Comparison of ENCODE assay signal across 25 cellular contexts in the genomic region with DNA sequence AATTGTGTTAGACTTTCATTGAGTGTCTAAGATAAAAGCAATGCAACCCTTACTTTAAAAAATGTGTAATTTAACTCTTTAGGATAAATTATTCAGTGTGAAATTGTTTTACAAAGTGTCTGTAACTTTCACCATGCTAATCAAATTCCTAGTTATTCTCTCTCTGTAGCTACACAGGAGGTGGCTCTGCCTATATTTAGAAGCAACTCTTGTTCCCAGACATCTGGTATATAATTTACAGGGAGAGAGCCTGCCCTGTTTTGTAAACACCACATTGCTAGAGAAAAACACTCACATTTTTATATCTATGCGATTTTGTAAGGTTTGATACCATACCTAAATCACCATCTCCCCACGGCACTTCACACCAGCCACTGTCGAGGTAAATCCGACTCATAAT. TPM values are rescaled to one million over a fixed set of nuclear protein-coding genes. Genes with fewer than 3 reads are reported as not detected.
A peak's percentile ranks its signal among the peaks of the same experiment; 100 is the strongest.
DNase-seq lines count a peak whose midpoint lies in the region; ATAC-seq and TF ChIP-seq lines count a peak whose summit lies in the region.
"Had no signal": no experiment of that assay in that cellular context is flagged by ENCODE, and none has a peak within 500 bp of the region (broad histone marks: within the 10 kb centered on the region; RNA-seq: fewer than 3 reads in every experiment).

No MANE protein-coding gene starts in this region.

- H3K36me3 ChIP-seq in neuronal stem cell (replicated peaks in 1 of 2; ENCODE audit: control insufficient read depth in 2 of 2, insufficient read depth in 2 of 2, low read length in 2 of 2) = no peaks in the 10 kb centered on the region
- H3K36me3 ChIP-seq: vagina, WERI-Rb-1 had no signal

- no peak overlapping the region for H3K18ac ChIP-seq in neuronal stem cell (ENCODE audit: low read length)

- no peaks in the 10 kb centered on the region for H3K9me3 ChIP-seq in neuronal stem cell (replicated peaks in 1 of 2; ENCODE audit: control insufficient read depth in 2 of 2, insufficient read depth in 1 of 2, low read depth in 1 of 2, low read length in 2 of 2)
- H3K9me3 ChIP-seq: vagina had no signal

- H3K79me1 ChIP-seq in neuronal stem cell (ENCODE audit: low read depth, low read length) = no peaks in the 10 kb centered on the region

- DNase-seq in EH (ENCODE audit: low read depth) = peak; percentile 21
- peak; percentile 51 for DNase-seq in NCI-H2227 (lab: John Stamatoyannopoulos, UW; ENCODE audit: unreplicated experiment)
- peak; percentile 36 for DNase-seq in fibroblast of villous mesenchyme (ENCODE audit: low read depth)
- DNase-seq in neuronal stem cell (ENCODE audit: low spot score) = no peak
- no peak for DNase-seq in DMS79 treated with DMSO at 0.1 percent for 48 hours (lab: John Stamatoyannopoulos, UW)
- DNase-seq in LoVo (ENCODE audit: low spot score) = no peak
- DNase-seq: activated CD4-positive, alpha-beta T cell treated with anti-CD3 and anti-CD28 coated beads, Interleukin-2, amount 10 ng/mL, durations not matched to agents 7 days and 5 days; activated CD8-positive, alpha-beta memory T cell treated with anti-CD3 and anti-CD28 coated beads, Interleukin-2, amount 10 ng/mL, durations not matched to agents 7 days and 5 days; activated naive CD4-positive, alpha-beta T cell treated with anti-CD3 and anti-CD28 coated beads, Interleukin-2, amount 10 ng/mL, durations not matched to agents 7 days and 5 days; effector memory CD4-positive, alpha-beta T cell; left colon; natural killer cell; NCI-H1436; NK-92 treated with Interleukin-12 subunit alpha and Interleukin-12 subunit beta, amount 100 ng/mL, for 24 hours; stimulated activated CD4-positive, alpha-beta T cell treated with anti-CD3 and anti-CD28 coated beads, Interleukin-1b, Interleukin-23, amount 100 ng/mL, for 48 hours; T-helper 2 cell; WERI-Rb-1 had no signal

- no peak overlapping the region for H2BK120ac ChIP-seq in neuronal stem cell (ENCODE audit: low read depth, low read length)

- peak overlapping the region; percentile 75 for H2AFZ ChIP-seq in neuronal stem cell (ENCODE audit: low read length)

- no peak for TF ChIP-seq CTCF in fibroblast of villous mesenchyme (IDR thresholded peaks at IDR 0.05; ENCODE audit: insufficient read depth, low read depth, low read length)

- no peak overlapping the region for H3K27ac ChIP-seq in neuronal stem cell (replicated peaks; ENCODE audit: low read length)
- H3K27ac ChIP-seq: vagina, WERI-Rb-1 had no signal

- H3K9ac ChIP-seq in neuronal stem cell (ENCODE audit: low read depth, low read length, poor library complexity) = no peak overlapping the region

- no peak overlapping the region for H2BK15ac ChIP-seq in neuronal stem cell (ENCODE audit: low read length)

- H2AK5ac ChIP-seq in neuronal stem cell (ENCODE audit: low read depth, low read length) = no peak overlapping the region

- H2BK5ac ChIP-seq in neuronal stem cell (ENCODE audit: low read length) = no peak overlapping the region

- no peak overlapping the region for H3K4me2 ChIP-seq in neuronal stem cell (ENCODE audit: insufficient read depth, low read length, poor library complexity, severe bottlenecking)

- peaks cover 2 to 4% of the 10 kb centered on the region in 2 donors for H3K4me1 ChIP-seq in neuronal stem cell (ENCODE audit: control insufficient read depth in 2 of 2, insufficient read depth in 1 of 2, low read depth in 1 of 2, low read length in 2 of 2)
- H3K4me1 ChIP-seq: vagina had no signal

- H3K4me3 ChIP-seq in fibroblast of villous mesenchyme (ENCODE audit: low read depth, low read length) = no peak overlapping the region
- H3K4me3 ChIP-seq in neuronal stem cell (ENCODE audit: low read length in 2 of 2) = no peak overlapping the region
- H3K4me3 ChIP-seq: vagina had no signal

- H3K27me3 ChIP-seq in neuronal stem cell (ENCODE audit: control insufficient read depth in 3 of 3, insufficient read depth in 3 of 3, low read depth in 1 of 3, low read length in 3 of 3) = no peaks in the 10 kb centered on the region
- H3K27me3 ChIP-seq: vagina had no signal

- ATAC-seq in GM18511 (IDR thresholded peaks at IDR 0.05; ENCODE audit: unreplicated experiment) = no peak
- no peak for ATAC-seq in HG02759 (IDR thresholded peaks at IDR 0.05; ENCODE audit: unreplicated experiment)
- ATAC-seq: activated CD8-positive, alpha-beta memory T cell treated with anti-CD3 and anti-CD28 coated beads, Interleukin-2, amount 10 ng/mL, durations not matched to agents 7 days and 5 days; left colon; natural killer cell; Panc1 had no signal

- no peak overlapping the region for H2BK12ac ChIP-seq in neuronal stem cell (ENCODE audit: low read length)

- H3K14ac ChIP-seq in neuronal stem cell (ENCODE audit: low read length) = no peak overlapping the region

- no peak overlapping the region for H3K23ac ChIP-seq in neuronal stem cell (ENCODE audit: low read depth, low read length, poor library complexity)

- no peak overlapping the region for H3K4ac ChIP-seq in neuronal stem cell (ENCODE audit: low read length)

- no peak overlapping the region for H4K8ac ChIP-seq in neuronal stem cell (ENCODE audit: low read depth, low read length)

- H4K91ac ChIP-seq in neuronal stem cell (ENCODE audit: low read depth, low read length, poor library complexity) = no peak overlapping the region

- no CpG with 5 or more reads among the region's 4 CpGs for WGBS in neuronal stem cell (ENCODE audit: extremely low coverage in 2 of 2, insufficient read length in 2 of 2, insufficient replicate concordance in 1 of 2), 2 donors

RNA-seq across cellular contexts. Expression of gene SPATA4, which starts 35.4 kb away (rescaled TPM):
- total RNA-seq in fibroblast of villous mesenchyme = 0.97 TPM in 1 of 2 replicates, not detected in the other
- 0.20 TPM for polyA plus RNA-seq in neuronal stem cell (2013, experiment 1 of 2)
- 0.19 TPM for polyA plus RNA-seq in neuronal stem cell (2013, experiment 2 of 2)
- total RNA-seq: activated CD4-positive, alpha-beta T cell treated with anti-CD3 and anti-CD28 coated beads, Interleukin-2, amount 10 ng/mL, durations not matched to agents 7 days and 5 days; activated CD8-positive, alpha-beta memory T cell treated with anti-CD3 and anti-CD28 coated beads, Interleukin-2, amount 10 ng/mL, durations not matched to agents 7 days and 5 days; H1; left colon; mesenteric fat pad; natural killer cell; SK-MEL-5; vagina had no signal
- polyA plus RNA-seq: H1 had no signal

RNA-seq across cellular contexts. Expression of gene ASB5, which starts 38.2 kb away (rescaled TPM):
- total RNA-seq in fibroblast of villous mesenchyme = 1.3 and 7.4 TPM in 2 replicates
- polyA plus RNA-seq in neuronal stem cell (2013, experiment 1 of 2) = not detected
- polyA plus RNA-seq in neuronal stem cell (2013, experiment 2 of 2) = not detected
- total RNA-seq: activated CD4-positive, alpha-beta T cell treated with anti-CD3 and anti-CD28 coated beads, Interleukin-2, amount 10 ng/mL, durations not matched to agents 7 days and 5 days; activated CD8-positive, alpha-beta memory T cell treated with anti-CD3 and anti-CD28 coated beads, Interleukin-2, amount 10 ng/mL, durations not matched to agents 7 days and 5 days; H1; MCF 10A; mesenteric fat pad; natural killer cell had no signal

Comparison
In these comparisons a context has a peak if more than half of its experiments do, and no peak if none do; other contexts are left out.
1. DNase-seq: peak in EH (single experiment), NCI-H2227 (single experiment) and fibroblast of villous mesenchyme (single experiment); none in neuronal stem cell (single experiment), DMS79 treated with DMSO at 0.1 percent for 48 hours (single experiment) and LoVo (single experiment).